In the genomic region with DNA sequence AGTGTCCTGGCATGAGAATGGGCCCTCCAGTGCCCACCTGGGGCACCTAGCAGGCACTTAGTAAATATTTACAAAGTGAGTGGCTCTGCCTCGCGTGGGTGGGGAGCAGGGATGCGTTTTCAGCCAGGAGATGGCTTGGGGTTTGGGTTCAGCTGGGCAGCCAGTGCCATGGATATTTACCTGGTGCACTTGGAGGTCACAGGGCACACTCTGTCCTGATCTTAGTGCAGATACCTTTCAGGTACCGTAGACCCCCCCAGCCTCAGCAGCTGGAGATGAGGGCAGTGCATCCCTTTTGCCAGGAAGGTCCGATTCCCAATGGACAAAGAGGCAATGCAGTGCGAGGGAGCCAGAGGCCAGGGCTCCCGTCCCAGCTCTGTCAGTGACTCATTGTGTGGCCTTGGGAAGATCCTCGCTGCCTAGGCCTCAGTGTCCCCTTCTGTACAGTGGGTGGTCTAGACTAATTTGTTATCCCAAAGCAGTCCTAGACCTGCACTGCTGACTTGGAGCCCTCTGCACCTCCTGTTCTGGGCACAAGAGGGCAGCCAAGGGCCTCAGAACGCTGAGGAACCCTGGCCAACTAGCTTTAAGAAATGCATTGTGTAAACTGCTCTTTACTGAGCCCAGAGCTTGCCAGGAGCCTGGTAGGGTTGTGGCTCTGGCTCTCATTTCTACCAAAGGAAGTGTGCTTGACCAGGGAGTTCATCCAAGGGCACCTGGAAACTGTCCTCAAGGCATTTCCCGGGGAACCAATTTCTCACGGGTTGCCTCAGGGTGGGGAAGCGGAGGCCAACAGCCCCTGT, we compare ENCODE assay signal across 8 cellular contexts. TPM values are rescaled to one million over a fixed set of nuclear protein-coding genes. Genes with fewer than 3 reads are reported as not detected.
A peak's percentile ranks its signal among the peaks of the same experiment; 100 is the strongest.
DNase-seq lines count a peak whose midpoint lies in the region; ATAC-seq and TF ChIP-seq lines count a peak whose summit lies in the region.

No MANE protein-coding gene starts in this region.

- 40% methylated on average over 6 of the region's 12 CpGs for WGBS in suprapubic skin

- no peaks in the 10 kb centered on the region; the same call in 1 of the 2 replicates for H3K4me1 ChIP-seq in BE2C
- H3K4me1 ChIP-seq in suprapubic skin: peaks cover 21% of the 10 kb centered on the region

- peak; percentile 59 for DNase-seq in BE2C
- DNase-seq in HUDEP-2 (lab: John Stamatoyannopoulos, UW; ENCODE audit: unreplicated experiment in 76 of 76): peak in 64 of 76 experiments; percentile 11 to 79 (median 48)
- DNase-seq in RKO (ENCODE audit: low spot score): peak; percentile 78
- peak; percentile 82 for DNase-seq in fibroblast of the conjunctiva (ENCODE audit: low read depth)
- DNase-seq in nucleus accumbens (lab: John Stamatoyannopoulos, UW): peak in 55 of 56 donors; percentile 24 to 92 (median 72)
- peak in 1 of 2 donors; percentile 86 for DNase-seq in suprapubic skin (ENCODE audit: low spot score in 2 of 2)

- H3K27me3 Mint-ChIP-seq in activated T-helper 17 cell treated with anti-CD3 and anti-CD28 coated beads, Interleukin-2, amount 50 U/mL, for 72 hours: no peaks in the 10 kb centered on the region

- no peak overlapping the region for H3K4me3 Mint-ChIP-seq in activated T-helper 17 cell treated with anti-CD3 and anti-CD28 coated beads, Interleukin-2, amount 50 U/mL, for 72 hours

- TF ChIP-seq EP300 in suprapubic skin (IDR thresholded peaks at IDR 0.05): no peak

- ATAC-seq in GM19328 (IDR thresholded peaks at IDR 0.05; ENCODE audit: unreplicated experiment): peak; percentile 49
- peak; percentile 82 for ATAC-seq in activated T-helper 17 cell treated with anti-CD3 and anti-CD28 coated beads, Interleukin-2, amount 50 U/mL, for 72 hours (replicated peaks)

- H3K36me3 ChIP-seq in BE2C (no peaks in the 10 kb centered on the region), suprapubic skin (peaks cover 17% of the 10 kb centered on the region)

- H3K9me3 ChIP-seq in BE2C (no peaks in the 10 kb centered on the region), suprapubic skin (no peaks in the 10 kb centered on the region)

- H3K27ac ChIP-seq in suprapubic skin: no peak overlapping the region

- H3K27ac Mint-ChIP-seq in activated T-helper 17 cell treated with anti-CD3 and anti-CD28 coated beads, Interleukin-2, amount 50 U/mL, for 72 hours: no peak overlapping the region

- TF ChIP-seq CTCF in BE2C (IDR thresholded peaks at IDR 0.05; ENCODE audit: low read depth, low read length) (peak; percentile 80), suprapubic skin (IDR thresholded peaks at IDR 0.05) (peak; percentile 93 to 95)

- H3K4me1 Mint-ChIP-seq in activated T-helper 17 cell treated with anti-CD3 and anti-CD28 coated beads, Interleukin-2, amount 50 U/mL, for 72 hours: no peaks in the 10 kb centered on the region

- H3K27me3 ChIP-seq in BE2C (no peaks in the 10 kb centered on the region), suprapubic skin (no peaks in the 10 kb centered on the region)

- TF ChIP-seq POLR2A in suprapubic skin (IDR thresholded peaks at IDR 0.05): no peak

- H3K9me3 Mint-ChIP-seq in activated T-helper 17 cell treated with anti-CD3 and anti-CD28 coated beads, Interleukin-2, amount 50 U/mL, for 72 hours: no peaks in the 10 kb centered on the region

- no peaks in the 10 kb centered on the region for H3K36me3 Mint-ChIP-seq in activated T-helper 17 cell treated with anti-CD3 and anti-CD28 coated beads, Interleukin-2, amount 50 U/mL, for 72 hours (ENCODE audit: low read depth)

- H3K4me3 ChIP-seq in BE2C (ENCODE audit: low read depth, low read length): no peak overlapping the region
- H3K4me3 ChIP-seq in suprapubic skin: no peak overlapping the region

RNA-seq across cellular contexts. Expression of gene HDAC11, which starts 16.0 kb away (rescaled TPM):
- 2.4 TPM for polyA plus RNA-seq in BE2C (2012; ENCODE audit: insufficient read depth, insufficient read length, low read depth)
- 1 to 10 TPM; 3.6 to 5.4 TPM for total RNA-seq in activated T-helper 17 cell treated with anti-CD3 and anti-CD28 coated beads, Interleukin-2, amount 50 U/mL, for 72 hours
- 10 to 100 TPM; 16.7 to 28.3 (median 27.5) TPM for total RNA-seq in suprapubic skin

RNA-seq across cellular contexts. Expression of gene FBLN2, which starts 52.8 kb away (rescaled TPM):
- not detected for polyA plus RNA-seq in BE2C (2012; ENCODE audit: insufficient read depth, insufficient read length, low read depth)
- under 1 TPM in 1 of 2 donors, not detected in 1; 0.19 TPM for total RNA-seq in activated T-helper 17 cell treated with anti-CD3 and anti-CD28 coated beads, Interleukin-2, amount 50 U/mL, for 72 hours
- 10 to 100 TPM; 25.3 to 93.8 (median 47.6) TPM for total RNA-seq in suprapubic skin

Comparison
In these comparisons a context has a peak if more than half of its experiments do, and no peak if none do; other contexts are left out.
1. RNA of gene FBLN2, which starts 52.8 kb away (total RNA-seq): 25.3 to 93.8 TPM in suprapubic skin; 0.19 TPM in activated T-helper 17 cell treated with anti-CD3 and anti-CD28 coated beads, Interleukin-2, amount 50 U/mL, for 72 hours; every median in the first group is over 10 times any median in the second.